ENCODE assay signal across 14 cellular contexts in genomic region chrX:12844319-12844718, GRCh38. TPM values are rescaled to one million over a fixed set of nuclear protein-coding genes. Genes with fewer than 3 reads are reported as not detected.
DNase-seq lines count a peak whose midpoint lies in the region; ATAC-seq lines count a peak whose summit lies in the region.
"Had no signal": no experiment of that assay in that cellular context is flagged by ENCODE, and none has a peak within 500 bp of the region (broad histone marks: within the 10 kb centered on the region; RNA-seq: fewer than 3 reads in every experiment).

No MANE protein-coding gene starts in this region.

- H3K4me3 Mint-ChIP-seq in activated CD8-positive, alpha-beta memory T cell treated with anti-CD3 and anti-CD28 coated beads, Interleukin-2, amount 10 ng/mL, durations not matched to agents 7 days and 5 days = no peak overlapping the region
- H3K4me3 Mint-ChIP-seq in naive thymus-derived CD8-positive, alpha-beta T cell = peak overlapping the region in 8 of 10 donors; percentile 65 to 83 (median 73)

- H3K36me3 Mint-ChIP-seq in activated CD8-positive, alpha-beta memory T cell treated with anti-CD3 and anti-CD28 coated beads, Interleukin-2, amount 10 ng/mL, durations not matched to agents 7 days and 5 days = peaks cover 8% of the 10 kb centered on the region
- H3K36me3 Mint-ChIP-seq in naive thymus-derived CD8-positive, alpha-beta T cell = peaks cover 0 to 5% (median 0%) of the 10 kb centered on the region in 3 donors

- ATAC-seq in activated CD8-positive, alpha-beta memory T cell treated with anti-CD3 and anti-CD28 coated beads, Interleukin-2, amount 10 ng/mL, durations not matched to agents 7 days and 5 days = no peak
- peak; percentile 34 for ATAC-seq in GM21737 (IDR thresholded peaks at IDR 0.05; ENCODE audit: unreplicated experiment)
- ATAC-seq in naive thymus-derived CD8-positive, alpha-beta T cell = no peak

- CTCF ChIA-PET in activated CD8-positive, alpha-beta memory T cell treated with anti-CD3 and anti-CD28 coated beads, Interleukin-2, amount 10 ng/mL, durations not matched to agents 7 days and 5 days (lab: Charles Lee) = interaction anchor here (1.2 kb wide), 1 partner anchor 30 kb away, joined by 3 read pairs; no protein-coding TSS in a partner anchor

- POLR2A ChIA-PET in naive thymus-derived CD8-positive, alpha-beta T cell (lab: Charles Lee) = no interaction called here

- H3K27me3 Mint-ChIP-seq in activated CD8-positive, alpha-beta memory T cell treated with anti-CD3 and anti-CD28 coated beads, Interleukin-2, amount 10 ng/mL, durations not matched to agents 7 days and 5 days = no peaks in the 10 kb centered on the region
- H3K27me3 Mint-ChIP-seq in naive thymus-derived CD8-positive, alpha-beta T cell = peaks cover 0 to 2% (median 0%) of the 10 kb centered on the region in 5 donors

- peak overlapping the region; percentile 85 for H3K27ac Mint-ChIP-seq in activated CD8-positive, alpha-beta memory T cell treated with anti-CD3 and anti-CD28 coated beads, Interleukin-2, amount 10 ng/mL, durations not matched to agents 7 days and 5 days
- peak overlapping the region in 6 of 10 donors; percentile 55 to 95 (median 85) for H3K27ac Mint-ChIP-seq in naive thymus-derived CD8-positive, alpha-beta T cell

- no peak for DNase-seq in activated CD8-positive, alpha-beta memory T cell treated with anti-CD3 and anti-CD28 coated beads, Interleukin-2, amount 10 ng/mL, durations not matched to agents 7 days and 5 days
- DNase-seq in activated CD8-positive, alpha-beta memory T cell treated with anti-CD3 and anti-CD28 coated beads, Interleukin-2, amount 50 U/mL, for 48 hours = no peak
- DNase-seq in HuH-7 (ENCODE audit: low spot score) = peak; percentile 3
- DNase-seq in naive thymus-derived CD8-positive, alpha-beta T cell = no peak
- DNase-seq in NCI-H524 treated with DMSO at 0.1 percent for 48 hours (lab: John Stamatoyannopoulos, UW) = no peak
- DNase-seq in stimulated activated CD4-positive, alpha-beta T cell treated with anti-CD3 and anti-CD28 coated beads, Interleukin-2, amount 100 ng/mL, for 48 hours = no peak
- DNase-seq in NCI-H748 (lab: John Stamatoyannopoulos, UW; ENCODE audit: unreplicated experiment) = no peak
- DNase-seq: cerebellar nuclear complex; NCI-H510A treated with DMSO at 0.1 percent for 48 hours; nucleus accumbens; stimulated activated CD4-positive, alpha-beta T cell treated with anti-CD3 and anti-CD28 coated beads, Interleukin-4, amount 100 ng/mL, for 1 hour; testis had no signal

- peaks cover 17% of the 10 kb centered on the region for H3K4me1 Mint-ChIP-seq in activated CD8-positive, alpha-beta memory T cell treated with anti-CD3 and anti-CD28 coated beads, Interleukin-2, amount 10 ng/mL, durations not matched to agents 7 days and 5 days
- H3K4me1 Mint-ChIP-seq in naive thymus-derived CD8-positive, alpha-beta T cell = peaks cover 3 to 13% (median 8%) of the 10 kb centered on the region in 4 donors

- H3K9me3 Mint-ChIP-seq in activated CD8-positive, alpha-beta memory T cell treated with anti-CD3 and anti-CD28 coated beads, Interleukin-2, amount 10 ng/mL, durations not matched to agents 7 days and 5 days (ENCODE audit: low read depth) = no peaks in the 10 kb centered on the region
- H3K9me3 Mint-ChIP-seq in naive thymus-derived CD8-positive, alpha-beta T cell = peaks cover 0 to 8% (median 0%) of the 10 kb centered on the region in 9 donors

RNA-seq across cellular contexts. Expression of gene TLR7, which starts 22.6 kb away (rescaled TPM):
- total RNA-seq in activated CD8-positive, alpha-beta memory T cell treated with anti-CD3 and anti-CD28 coated beads, Interleukin-2, amount 10 ng/mL, durations not matched to agents 7 days and 5 days = under 1 TPM in 1 of 2 experiments, not detected in 1; 0.09 TPM
- total RNA-seq in naive thymus-derived CD8-positive, alpha-beta T cell = under 1 TPM; 0.38 to 0.52 TPM
- not detected for polyA plus RNA-seq in naive thymus-derived CD8-positive, alpha-beta T cell
- total RNA-seq: kidney epithelial cell had no signal

RNA-seq across cellular contexts. Expression of gene PRPS2, which starts 53.1 kb away (rescaled TPM):
- total RNA-seq in activated CD8-positive, alpha-beta memory T cell treated with anti-CD3 and anti-CD28 coated beads, Interleukin-2, amount 10 ng/mL, durations not matched to agents 7 days and 5 days = 10 to 100 TPM; 72.8 to 77.8 TPM
- 10 to 100 TPM; 23.3 to 26.3 TPM for total RNA-seq in naive thymus-derived CD8-positive, alpha-beta T cell
- polyA plus RNA-seq in naive thymus-derived CD8-positive, alpha-beta T cell = 10 to 100 TPM; 26.4 to 32.3 (median 32.2) TPM
